Comparison of ENCODE assay signal across 21 cellular contexts in the genomic region with DNA sequence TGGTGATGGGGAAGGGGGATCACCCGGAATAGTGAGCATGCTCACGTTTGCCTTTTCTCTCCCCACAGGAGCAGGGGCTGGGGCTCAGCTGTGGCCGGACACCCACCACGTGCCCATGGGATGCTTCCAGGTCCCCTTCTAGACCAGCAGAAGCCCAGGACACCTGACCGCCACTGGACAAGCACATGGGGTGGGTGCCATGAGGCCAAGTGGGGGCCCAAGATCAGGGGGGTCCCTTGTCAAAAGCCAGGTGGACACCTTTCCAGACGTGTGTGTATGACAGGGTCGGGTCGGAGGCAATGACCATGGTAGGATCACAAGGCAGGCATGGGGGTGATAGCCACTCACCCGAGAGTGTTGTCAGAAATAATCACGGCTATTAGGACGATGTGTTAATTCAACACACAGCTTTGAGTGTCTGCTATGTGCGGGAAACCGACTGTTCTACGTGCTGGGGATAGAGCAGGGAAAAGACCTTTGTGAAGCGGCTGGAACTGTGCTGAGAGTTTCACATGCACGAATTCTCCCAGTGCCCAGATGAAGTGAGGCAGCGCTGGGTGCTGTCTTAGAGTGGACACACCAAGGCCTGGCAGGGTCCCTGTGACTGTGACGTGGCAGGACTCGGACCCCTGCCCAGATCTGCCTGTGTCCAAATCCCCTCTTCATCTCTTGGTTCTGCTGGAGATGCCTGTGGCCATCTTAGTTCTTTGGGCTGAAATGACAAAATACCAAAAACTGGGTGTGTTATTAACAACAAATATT.
"Had no signal": no experiment of that assay in that cellular context is flagged by ENCODE, and none has a peak within 500 bp of the region (broad histone marks: within the 10 kb centered on the region; RNA-seq: fewer than 3 reads in every experiment).

No MANE protein-coding gene starts in this region.

- H3K36me3 Mint-ChIP-seq: brain, WTC11 had no signal

- H3K4me1 ChIP-seq: gastrocnemius medialis, heart left ventricle had no signal

- ATAC-seq: activated T-cell treated with anti-CD3 and anti-CD28 coated beads, Interleukin-2, amount 50 U/mL, for 4 hours; effector memory CD8-positive, alpha-beta T cell; gastrocnemius medialis; heart left ventricle; stimulated activated naive CD8-positive, alpha-beta T cell treated with anti-CD3 and anti-CD28 coated beads, Interleukin-15, Interleukin-2, amounts not matched to agents 100 U/mL and 50 U/mL, for 24 hours; T-helper 17 cell; WTC11 had no signal

- H3K4me3 ChIP-seq: gastrocnemius medialis, heart left ventricle, lung, SJCRH30, skin epidermis had no signal

- H3K9me3 Mint-ChIP-seq: effector memory CD8-positive, alpha-beta T cell had no signal

- H3K27ac ChIP-seq: gastrocnemius medialis, heart left ventricle, SJCRH30 had no signal

- H3K36me3 ChIP-seq: gastrocnemius medialis, heart left ventricle, SJCRH30 had no signal

- FAIRE-seq: urothelium cell line had no signal

- DNase-seq: activated CD4-positive, alpha-beta T cell treated with anti-CD3 and anti-CD28 coated beads for 48 hours; activated effector memory CD4-positive, alpha-beta T cell treated with anti-CD3 and anti-CD28 coated beads, Interleukin-2, amount 50 U/mL, for 16 hours; activated T-cell treated with anti-CD3 and anti-CD28 coated beads, Interleukin-2, amount 50 U/mL, for 4 hours; amygdala; effector memory CD8-positive, alpha-beta T cell; gastrocnemius medialis; immature natural killer cell; midbrain; retina; SJCRH30; stimulated activated naive CD8-positive, alpha-beta T cell treated with anti-CD3 and anti-CD28 coated beads, Interleukin-15, Interleukin-2, amounts not matched to agents 100 U/mL and 50 U/mL, for 24 hours; T-helper 17 cell had no signal

- H3K27ac Mint-ChIP-seq: activated naive CD8-positive, alpha-beta T cell; brain; dendritic cell treated with granulocyte-macrophage colony-stimulating factor and Interleukin-4, amounts not matched to agents 40 ng/mL and 50 ng/mL, for 4 days; effector memory CD8-positive, alpha-beta T cell; immature natural killer cell; T-helper 17 cell; WTC11 had no signal

- H3K9me3 ChIP-seq: gastrocnemius medialis, SJCRH30 had no signal

- H3K27me3 ChIP-seq: SJCRH30 had no signal

- H3K4me1 Mint-ChIP-seq: immature natural killer cell, T-helper 17 cell, WTC11 had no signal

- H3K4me3 Mint-ChIP-seq: activated naive CD8-positive, alpha-beta T cell; activated T-cell treated with anti-CD3 and anti-CD28 coated beads, Interleukin-2, amount 50 U/mL, for 4 hours; brain; dendritic cell treated with granulocyte-macrophage colony-stimulating factor and Interleukin-4, amounts not matched to agents 40 ng/mL and 50 ng/mL, for 4 days; effector memory CD8-positive, alpha-beta T cell; immature natural killer cell; neural crest cell; T-helper 17 cell; WTC11 had no signal
